ENCODE assay signal across 19 cellular contexts in genomic region chr2:120853294-120854013, GRCh38.
A peak's percentile ranks its signal among the peaks of the same experiment; 100 is the strongest.
DNase-seq lines count a peak whose midpoint lies in the region; ATAC-seq and TF ChIP-seq lines count a peak whose summit lies in the region.
"Had no signal": no experiment of that assay in that cellular context is flagged by ENCODE, and none has a peak within 500 bp of the region (broad histone marks: within the 10 kb centered on the region; RNA-seq: fewer than 3 reads in every experiment).

No MANE protein-coding gene starts in this region.

- H2BK5ac ChIP-seq in neuronal stem cell (ENCODE audit: low read length) = no peak overlapping the region

- H3K9ac ChIP-seq in neuronal stem cell (ENCODE audit: low read depth, low read length, poor library complexity) = no peak overlapping the region

- H3K27me3 Mint-ChIP-seq in WTC11 (ENCODE audit: low read depth) = no peaks in the 10 kb centered on the region

- H2AFZ ChIP-seq in neuronal stem cell (ENCODE audit: low read length) = no peak overlapping the region

- no peak overlapping the region for H3K4ac ChIP-seq in neuronal stem cell (ENCODE audit: low read length)

- H3K9me3 ChIP-seq in right cardiac atrium (ENCODE audit: control insufficient read depth, low read length) (no peaks in the 10 kb centered on the region), upper lobe of right lung (no peaks in the 10 kb centered on the region), neuronal stem cell (replicated peaks in 1 of 2; ENCODE audit: control insufficient read depth in 2 of 2, insufficient read depth in 1 of 2, low read depth in 1 of 2, low read length in 2 of 2) (peaks cover 0 to 12% of the 10 kb centered on the region in 2 donors)
- H3K9me3 ChIP-seq: MG63 had no signal

- DNase-seq in right cardiac atrium (peak in 2 of 3 donors; percentile 1 to 42), left cardiac atrium (no peak), WTC11 (ENCODE audit: low spot score) (no peak), mesenteric fat pad (ENCODE audit: low spot score) (peak; percentile 55), upper lobe of right lung (peak; percentile 21), NOMO-1 (lab: John Stamatoyannopoulos, UW; ENCODE audit: unreplicated experiment in 2 of 2) (no peak), neuronal stem cell (ENCODE audit: low spot score) (no peak)
- DNase-seq: Calu3, DMS79 treated with DMSO at 0.1 percent for 48 hours, GF-D8, KG1, MG63, NCI-H1694, NCI-H2029 treated with DMSO at 0.1 percent for 48 hours, NCI-H2227 treated with DMSO at 0.1 percent for 48 hours, NCI-H526 treated with DMSO at 0.1 percent for 48 hours, SHP77 treated with DMSO at 0.1 percent for 48 hours had no signal

- no peak overlapping the region for H2BK15ac ChIP-seq in neuronal stem cell (ENCODE audit: low read length)

- H2AK5ac ChIP-seq in neuronal stem cell (ENCODE audit: low read depth, low read length) = no peak overlapping the region

- no peak overlapping the region for H4K91ac ChIP-seq in neuronal stem cell (ENCODE audit: low read depth, low read length, poor library complexity)

- POLR2A ChIA-PET in WTC11 (lab: Charles Lee) = no interaction called here

- H3K4me1 ChIP-seq in right cardiac atrium (ENCODE audit: control insufficient read depth, insufficient read depth, low read length) = no peaks in the 10 kb centered on the region
- no peaks in the 10 kb centered on the region for H3K4me1 ChIP-seq in upper lobe of right lung
- H3K4me1 ChIP-seq in neuronal stem cell (ENCODE audit: control insufficient read depth in 2 of 2, insufficient read depth in 1 of 2, low read depth in 1 of 2, low read length in 2 of 2) = peaks cover 7 to 26% of the 10 kb centered on the region in 2 donors

- intact Hi-C loops in right cardiac atrium (cut with DNase I) (no loop called here), left cardiac atrium (cut with DNase I) (no loop called here), upper lobe of right lung (cut with DNase I) (no loop called here)

- peaks cover 12% of the 10 kb centered on the region for H3K36me3 Mint-ChIP-seq in WTC11

- H3K27me3 ChIP-seq in right cardiac atrium (ENCODE audit: control insufficient read depth, insufficient read depth) (no peaks in the 10 kb centered on the region), upper lobe of right lung (no peaks in the 10 kb centered on the region), neuronal stem cell (ENCODE audit: control insufficient read depth in 3 of 3, insufficient read depth in 3 of 3, low read depth in 1 of 3, low read length in 3 of 3) (no peaks in the 10 kb centered on the region)
- H3K27me3 ChIP-seq: MG63 had no signal

- peak overlapping the region; percentile 81 for H3K27ac Mint-ChIP-seq in WTC11

- CTCF ChIA-PET in WTC11 (lab: Charles Lee) = interaction anchor here (2.0 kb wide), 1 partner anchor 49 kb away, joined by 4 read pairs; no protein-coding TSS in a partner anchor

- H3K36me3 ChIP-seq in upper lobe of right lung = no peaks in the 10 kb centered on the region
- H3K36me3 ChIP-seq in neuronal stem cell (replicated peaks in 1 of 2; ENCODE audit: control insufficient read depth in 2 of 2, insufficient read depth in 2 of 2, low read length in 2 of 2) = peaks cover 4 to 34% of the 10 kb centered on the region in 2 donors
- H3K36me3 ChIP-seq: MG63 had no signal

- H3K4me3 ChIP-seq in right cardiac atrium (ENCODE audit: low read length) = no peak overlapping the region
- no peak overlapping the region for H3K4me3 ChIP-seq in upper lobe of right lung
- H3K4me3 ChIP-seq in neuronal stem cell (ENCODE audit: low read length in 2 of 2) = no peak overlapping the region
- H3K4me3 ChIP-seq: MG63 had no signal

- H3K9me3 Mint-ChIP-seq in WTC11 = peaks cover 5% of the 10 kb centered on the region; the same call in 1 of the 2 replicates

- H3K4me1 Mint-ChIP-seq in WTC11 = peaks cover 34% of the 10 kb centered on the region

- no peak overlapping the region for H3K23ac ChIP-seq in neuronal stem cell (ENCODE audit: low read depth, low read length, poor library complexity)

- no peak for ATAC-seq in right cardiac atrium
- ATAC-seq in left cardiac atrium = no peak
- no peak for ATAC-seq in WTC11
- no peak for ATAC-seq in upper lobe of right lung
- ATAC-seq: Panc1 had no signal

- H3K14ac ChIP-seq in neuronal stem cell (ENCODE audit: low read length) = no peak overlapping the region

- no peak overlapping the region for H4K8ac ChIP-seq in neuronal stem cell (ENCODE audit: low read depth, low read length)

- H3K79me1 ChIP-seq in neuronal stem cell (ENCODE audit: low read depth, low read length) = peaks cover 13% of the 10 kb centered on the region

- 74% methylated on average over 5 of the region's 5 CpGs for WGBS in right cardiac atrium
- no CpG with 5 or more reads among the region's 5 CpGs for whole genome bisulfite sequencing in neuronal stem cell (ENCODE audit: extremely low coverage in 2 of 2, insufficient read length in 2 of 2, insufficient replicate concordance in 1 of 2), 2 donors

- H2BK120ac ChIP-seq in neuronal stem cell (ENCODE audit: low read depth, low read length) = no peak overlapping the region

- no peak overlapping the region for H2BK12ac ChIP-seq in neuronal stem cell (ENCODE audit: low read length)

- H3K27ac ChIP-seq in right cardiac atrium (ENCODE audit: low read length) = no peak overlapping the region
- H3K27ac ChIP-seq in upper lobe of right lung = no peak overlapping the region
- no peak overlapping the region for H3K27ac ChIP-seq in neuronal stem cell (replicated peaks; ENCODE audit: low read length)
- H3K27ac ChIP-seq: RWPE1 had no signal

- H3K4me3 Mint-ChIP-seq in WTC11 = no peak overlapping the region

- H3K18ac ChIP-seq in neuronal stem cell (ENCODE audit: low read length) = no peak overlapping the region

- no peak overlapping the region for H3K4me2 ChIP-seq in neuronal stem cell (ENCODE audit: insufficient read depth, low read length, poor library complexity, severe bottlenecking)

- no peak for TF ChIP-seq CTCF in WTC11 (IDR thresholded peaks at IDR 0.05)
- TF ChIP-seq CTCF in upper lobe of right lung (IDR thresholded peaks at IDR 0.05) = no peak

TF ChIP-seq in WTC11, 78 proteins besides CTCF, POLR2A, EP300 and RAD21 (continues in another document):
- no peak for TF ChIP-seq GABPB1 (CRISPR knock-in tag; IDR thresholded peaks at IDR 0.05)
- TF ChIP-seq, protein P1, sequence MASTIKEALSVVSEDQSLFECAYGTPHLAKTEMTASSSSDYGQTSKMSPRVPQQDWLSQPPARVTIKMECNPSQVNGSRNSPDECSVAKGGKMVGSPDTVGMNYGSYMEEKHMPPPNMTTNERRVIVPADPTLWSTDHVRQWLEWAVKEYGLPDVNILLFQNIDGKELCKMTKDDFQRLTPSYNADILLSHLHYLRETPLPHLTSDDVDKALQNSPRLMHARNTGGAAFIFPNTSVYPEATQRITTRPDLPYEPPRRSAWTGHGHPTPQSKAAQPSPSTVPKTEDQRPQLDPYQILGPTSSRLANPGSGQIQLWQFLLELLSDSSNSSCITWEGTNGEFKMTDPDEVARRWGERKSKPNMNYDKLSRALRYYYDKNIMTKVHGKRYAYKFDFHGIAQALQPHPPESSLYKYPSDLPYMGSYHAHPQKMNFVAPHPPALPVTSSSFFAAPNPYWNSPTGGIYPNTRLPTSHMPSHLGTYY (CRISPR knock-in tag; IDR thresholded peaks at IDR 0.05) = no peak
- TF ChIP-seq ZNF232 (CRISPR knock-in tag; IDR thresholded peaks at IDR 0.05) = no peak
- TF ChIP-seq, protein P2, sequence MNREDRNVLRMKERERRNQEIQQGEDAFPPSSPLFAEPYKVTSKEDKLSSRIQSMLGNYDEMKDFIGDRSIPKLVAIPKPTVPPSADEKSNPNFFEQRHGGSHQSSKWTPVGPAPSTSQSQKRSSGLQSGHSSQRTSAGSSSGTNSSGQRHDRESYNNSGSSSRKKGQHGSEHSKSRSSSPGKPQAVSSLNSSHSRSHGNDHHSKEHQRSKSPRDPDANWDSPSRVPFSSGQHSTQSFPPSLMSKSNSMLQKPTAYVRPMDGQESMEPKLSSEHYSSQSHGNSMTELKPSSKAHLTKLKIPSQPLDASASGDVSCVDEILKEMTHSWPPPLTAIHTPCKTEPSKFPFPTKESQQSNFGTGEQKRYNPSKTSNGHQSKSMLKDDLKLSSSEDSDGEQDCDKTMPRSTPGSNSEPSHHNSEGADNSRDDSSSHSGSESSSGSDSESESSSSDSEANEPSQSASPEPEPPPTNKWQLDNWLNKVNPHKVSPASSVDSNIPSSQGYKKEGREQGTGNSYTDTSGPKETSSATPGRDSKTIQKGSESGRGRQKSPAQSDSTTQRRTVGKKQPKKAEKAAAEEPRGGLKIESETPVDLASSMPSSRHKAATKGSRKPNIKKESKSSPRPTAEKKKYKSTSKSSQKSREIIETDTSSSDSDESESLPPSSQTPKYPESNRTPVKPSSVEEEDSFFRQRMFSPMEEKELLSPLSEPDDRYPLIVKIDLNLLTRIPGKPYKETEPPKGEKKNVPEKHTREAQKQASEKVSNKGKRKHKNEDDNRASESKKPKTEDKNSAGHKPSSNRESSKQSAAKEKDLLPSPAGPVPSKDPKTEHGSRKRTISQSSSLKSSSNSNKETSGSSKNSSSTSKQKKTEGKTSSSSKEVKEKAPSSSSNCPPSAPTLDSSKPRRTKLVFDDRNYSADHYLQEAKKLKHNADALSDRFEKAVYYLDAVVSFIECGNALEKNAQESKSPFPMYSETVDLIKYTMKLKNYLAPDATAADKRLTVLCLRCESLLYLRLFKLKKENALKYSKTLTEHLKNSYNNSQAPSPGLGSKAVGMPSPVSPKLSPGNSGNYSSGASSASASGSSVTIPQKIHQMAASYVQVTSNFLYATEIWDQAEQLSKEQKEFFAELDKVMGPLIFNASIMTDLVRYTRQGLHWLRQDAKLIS (CRISPR knock-in tag; IDR thresholded peaks at IDR 0.05; ENCODE audit: borderline replicate concordance) = no peak
- no peak for TF ChIP-seq ZNF317 (CRISPR knock-in tag; IDR thresholded peaks at IDR 0.05; ENCODE audit: borderline replicate concordance, low read depth)
- no peak for TF ChIP-seq ZNF281 (CRISPR knock-in tag; IDR thresholded peaks at IDR 0.05)

Comparison
In these comparisons a context has a peak if more than half of its experiments do, and no peak if none do; other contexts are left out.
1. DNase-seq: peak in right cardiac atrium (2 of 3), mesenteric fat pad (single experiment) and upper lobe of right lung (single experiment); none in left cardiac atrium (single experiment), WTC11 (single experiment), NOMO-1 (0 of 2) and neuronal stem cell (single experiment).